2 cellular contexts compared by ENCODE assay signal in the genomic region with DNA sequence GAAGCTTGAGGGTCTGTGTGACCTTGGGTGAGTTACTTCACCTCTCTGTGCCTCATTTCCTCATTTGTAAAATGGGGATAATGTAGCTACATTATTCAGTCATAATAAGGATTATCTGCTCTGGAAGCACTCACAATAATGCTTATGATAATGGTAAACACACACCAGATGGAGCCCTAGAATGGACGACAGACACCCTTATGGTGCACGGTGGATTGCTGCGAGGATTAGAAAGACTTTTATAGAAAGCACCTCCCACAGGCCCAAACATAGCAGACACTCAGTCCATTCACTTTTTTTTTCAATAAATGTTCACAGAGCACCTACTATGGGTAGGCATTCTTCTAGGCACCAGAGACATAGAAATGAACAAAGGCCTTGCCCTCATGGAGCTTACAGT.
TF ChIP-seq lines count a peak whose summit lies in the region.

No MANE protein-coding gene starts in this region.

TF ChIP-seq in SK-N-SH, 30 proteins besides CTCF, POLR2A, EP300 and RAD21 (continued from another document):
- TF ChIP-seq, protein P1, sequence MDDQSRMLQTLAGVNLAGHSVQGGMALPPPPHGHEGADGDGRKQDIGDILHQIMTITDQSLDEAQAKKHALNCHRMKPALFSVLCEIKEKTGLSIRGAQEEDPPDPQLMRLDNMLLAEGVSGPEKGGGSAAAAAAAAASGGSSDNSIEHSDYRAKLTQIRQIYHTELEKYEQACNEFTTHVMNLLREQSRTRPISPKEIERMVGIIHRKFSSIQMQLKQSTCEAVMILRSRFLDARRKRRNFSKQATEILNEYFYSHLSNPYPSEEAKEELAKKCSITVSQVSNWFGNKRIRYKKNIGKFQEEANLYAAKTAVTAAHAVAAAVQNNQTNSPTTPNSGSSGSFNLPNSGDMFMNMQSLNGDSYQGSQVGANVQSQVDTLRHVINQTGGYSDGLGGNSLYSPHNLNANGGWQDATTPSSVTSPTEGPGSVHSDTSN (IDR thresholded peaks at IDR 0.05) = no peak
- TF ChIP-seq, protein P2, sequence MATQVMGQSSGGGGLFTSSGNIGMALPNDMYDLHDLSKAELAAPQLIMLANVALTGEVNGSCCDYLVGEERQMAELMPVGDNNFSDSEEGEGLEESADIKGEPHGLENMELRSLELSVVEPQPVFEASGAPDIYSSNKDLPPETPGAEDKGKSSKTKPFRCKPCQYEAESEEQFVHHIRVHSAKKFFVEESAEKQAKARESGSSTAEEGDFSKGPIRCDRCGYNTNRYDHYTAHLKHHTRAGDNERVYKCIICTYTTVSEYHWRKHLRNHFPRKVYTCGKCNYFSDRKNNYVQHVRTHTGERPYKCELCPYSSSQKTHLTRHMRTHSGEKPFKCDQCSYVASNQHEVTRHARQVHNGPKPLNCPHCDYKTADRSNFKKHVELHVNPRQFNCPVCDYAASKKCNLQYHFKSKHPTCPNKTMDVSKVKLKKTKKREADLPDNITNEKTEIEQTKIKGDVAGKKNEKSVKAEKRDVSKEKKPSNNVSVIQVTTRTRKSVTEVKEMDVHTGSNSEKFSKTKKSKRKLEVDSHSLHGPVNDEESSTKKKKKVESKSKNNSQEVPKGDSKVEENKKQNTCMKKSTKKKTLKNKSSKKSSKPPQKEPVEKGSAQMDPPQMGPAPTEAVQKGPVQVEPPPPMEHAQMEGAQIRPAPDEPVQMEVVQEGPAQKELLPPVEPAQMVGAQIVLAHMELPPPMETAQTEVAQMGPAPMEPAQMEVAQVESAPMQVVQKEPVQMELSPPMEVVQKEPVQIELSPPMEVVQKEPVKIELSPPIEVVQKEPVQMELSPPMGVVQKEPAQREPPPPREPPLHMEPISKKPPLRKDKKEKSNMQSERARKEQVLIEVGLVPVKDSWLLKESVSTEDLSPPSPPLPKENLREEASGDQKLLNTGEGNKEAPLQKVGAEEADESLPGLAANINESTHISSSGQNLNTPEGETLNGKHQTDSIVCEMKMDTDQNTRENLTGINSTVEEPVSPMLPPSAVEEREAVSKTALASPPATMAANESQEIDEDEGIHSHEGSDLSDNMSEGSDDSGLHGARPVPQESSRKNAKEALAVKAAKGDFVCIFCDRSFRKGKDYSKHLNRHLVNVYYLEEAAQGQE (IDR thresholded peaks at IDR 0.05; ENCODE audit: low read depth, low read length) = no peak
- TF ChIP-seq, protein P3, sequence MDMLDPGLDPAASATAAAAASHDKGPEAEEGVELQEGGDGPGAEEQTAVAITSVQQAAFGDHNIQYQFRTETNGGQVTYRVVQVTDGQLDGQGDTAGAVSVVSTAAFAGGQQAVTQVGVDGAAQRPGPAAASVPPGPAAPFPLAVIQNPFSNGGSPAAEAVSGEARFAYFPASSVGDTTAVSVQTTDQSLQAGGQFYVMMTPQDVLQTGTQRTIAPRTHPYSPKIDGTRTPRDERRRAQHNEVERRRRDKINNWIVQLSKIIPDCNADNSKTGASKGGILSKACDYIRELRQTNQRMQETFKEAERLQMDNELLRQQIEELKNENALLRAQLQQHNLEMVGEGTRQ (IDR thresholded peaks at IDR 0.05; ENCODE audit: borderline replicate concordance, low read depth, low read length) = no peak
- TF ChIP-seq TAF1 (IDR thresholded peaks at IDR 0.05; ENCODE audit: borderline replicate concordance, low read depth, low read length) (no peak), GATA2 (CRISPR knock-in tag; IDR thresholded peaks at IDR 0.05) (no peak), RCOR1 (IDR thresholded peaks at IDR 0.05; ENCODE audit: low read length) (no peak), TEAD4 (IDR thresholded peaks at IDR 0.05; ENCODE audit: borderline replicate concordance, insufficient read depth) (no peak)
TF ChIP-seq in SK-N-SH: peak in this region for 0.

TF ChIP-seq in SK-N-SH treated with all-trans-retinoic acid at 6 μM for 48 hours, 23 proteins besides CTCF, POLR2A, EP300 and RAD21 (continued from another document):
- TF ChIP-seq, protein P4, sequence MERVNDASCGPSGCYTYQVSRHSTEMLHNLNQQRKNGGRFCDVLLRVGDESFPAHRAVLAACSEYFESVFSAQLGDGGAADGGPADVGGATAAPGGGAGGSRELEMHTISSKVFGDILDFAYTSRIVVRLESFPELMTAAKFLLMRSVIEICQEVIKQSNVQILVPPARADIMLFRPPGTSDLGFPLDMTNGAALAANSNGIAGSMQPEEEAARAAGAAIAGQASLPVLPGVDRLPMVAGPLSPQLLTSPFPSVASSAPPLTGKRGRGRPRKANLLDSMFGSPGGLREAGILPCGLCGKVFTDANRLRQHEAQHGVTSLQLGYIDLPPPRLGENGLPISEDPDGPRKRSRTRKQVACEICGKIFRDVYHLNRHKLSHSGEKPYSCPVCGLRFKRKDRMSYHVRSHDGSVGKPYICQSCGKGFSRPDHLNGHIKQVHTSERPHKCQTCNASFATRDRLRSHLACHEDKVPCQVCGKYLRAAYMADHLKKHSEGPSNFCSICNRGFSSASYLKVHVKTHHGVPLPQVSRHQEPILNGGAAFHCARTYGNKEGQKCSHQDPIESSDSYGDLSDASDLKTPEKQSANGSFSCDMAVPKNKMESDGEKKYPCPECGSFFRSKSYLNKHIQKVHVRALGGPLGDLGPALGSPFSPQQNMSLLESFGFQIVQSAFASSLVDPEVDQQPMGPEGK (CRISPR knock-in tag; IDR thresholded peaks at IDR 0.05; ENCODE audit: borderline replicate concordance) = no peak
- TF ChIP-seq, protein P5, sequence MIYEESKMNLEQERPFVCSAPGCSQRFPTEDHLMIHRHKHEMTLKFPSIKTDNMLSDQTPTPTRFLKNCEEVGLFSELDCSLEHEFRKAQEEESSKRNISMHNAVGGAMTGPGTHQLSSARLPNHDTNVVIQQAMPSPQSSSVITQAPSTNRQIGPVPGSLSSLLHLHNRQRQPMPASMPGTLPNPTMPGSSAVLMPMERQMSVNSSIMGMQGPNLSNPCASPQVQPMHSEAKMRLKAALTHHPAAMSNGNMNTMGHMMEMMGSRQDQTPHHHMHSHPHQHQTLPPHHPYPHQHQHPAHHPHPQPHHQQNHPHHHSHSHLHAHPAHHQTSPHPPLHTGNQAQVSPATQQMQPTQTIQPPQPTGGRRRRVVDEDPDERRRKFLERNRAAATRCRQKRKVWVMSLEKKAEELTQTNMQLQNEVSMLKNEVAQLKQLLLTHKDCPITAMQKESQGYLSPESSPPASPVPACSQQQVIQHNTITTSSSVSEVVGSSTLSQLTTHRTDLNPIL (CRISPR knock-in tag; IDR thresholded peaks at IDR 0.05; ENCODE audit: low read depth) = no peak
